Comparison of ENCODE assay signal across 10 cellular contexts in the genomic region with DNA sequence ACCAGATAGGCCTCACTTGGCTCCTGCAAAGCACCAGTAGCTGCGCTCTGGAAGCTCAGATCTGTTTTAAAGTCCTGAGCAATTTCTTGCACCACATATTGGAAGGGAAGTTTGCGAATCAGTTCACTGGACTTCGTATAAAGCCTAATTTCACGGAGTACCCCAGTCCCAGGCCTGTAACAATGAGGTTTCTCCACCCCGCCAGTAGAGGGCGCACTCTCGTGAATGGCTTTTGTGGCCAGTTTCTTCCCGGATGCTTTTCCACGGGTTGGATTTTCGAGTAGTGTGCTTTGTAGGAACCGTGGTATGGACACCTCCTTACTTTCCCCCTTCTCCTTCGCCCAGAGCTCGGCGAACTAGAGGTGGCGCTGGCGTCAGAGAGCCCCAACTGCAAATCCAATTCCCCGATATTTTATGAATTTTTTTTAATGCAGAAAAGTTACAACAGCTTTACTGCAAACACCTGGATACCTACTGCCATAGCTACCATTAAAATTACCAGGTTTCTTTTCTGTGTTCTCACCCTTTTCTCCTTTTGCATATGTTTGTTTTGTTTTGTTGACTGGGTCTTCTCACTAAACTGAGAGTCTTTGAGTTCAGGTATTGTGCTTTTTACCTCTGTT. TPM values are rescaled to one million over a fixed set of nuclear protein-coding genes. Genes with fewer than 3 reads are reported as not detected.
DNase-seq lines count a peak whose midpoint lies in the region; ATAC-seq and TF ChIP-seq lines count a peak whose summit lies in the region.
"Had no signal": no experiment of that assay in that cellular context is flagged by ENCODE, and none has a peak within 500 bp of the region (broad histone marks: within the 10 kb centered on the region; RNA-seq: fewer than 3 reads in every experiment).

No MANE protein-coding gene starts in this region.

- H3K4me1 ChIP-seq in SJCRH30, result no peaks in the 10 kb centered on the region

- H3K4me3 ChIP-seq in SJCRH30 (no peak overlapping the region), fibroblast of the aortic adventitia (ENCODE audit: low read depth, low read length) (no peak overlapping the region)
- H3K4me3 ChIP-seq: SJSA1 had no signal

- no peaks in the 10 kb centered on the region for H3K36me3 ChIP-seq in SJCRH30
- H3K36me3 ChIP-seq: SJSA1 had no signal

- TF ChIP-seq POLR2A in GM18505 (IDR thresholded peaks at IDR 0.05; ENCODE audit: borderline replicate concordance, extremely low read depth, insufficient read depth, insufficient read length), result no peak

- no peaks in the 10 kb centered on the region for H3K9me3 ChIP-seq in SJCRH30 (replicated peaks)
- H3K9me3 ChIP-seq: SJSA1 had no signal

- no peak overlapping the region for H3K27ac ChIP-seq in SJCRH30
- H3K27ac ChIP-seq: SJSA1 had no signal

- no peak overlapping the region for H3K4me3 Mint-ChIP-seq in activated T-cell treated with anti-CD3 and anti-CD28 coated beads, Interleukin-2, amount 50 U/mL, for 72 hours
- no peak overlapping the region for H3K4me3 Mint-ChIP-seq in activated T-cell treated with anti-CD3 and anti-CD28 coated beads, Interleukin-2, amount 50 U/mL, for 4 hours

- H3K4me1 Mint-ChIP-seq in activated T-cell treated with anti-CD3 and anti-CD28 coated beads, Interleukin-2, amount 50 U/mL, for 72 hours (ENCODE audit: low read depth), result no peaks in the 10 kb centered on the region
- H3K4me1 Mint-ChIP-seq in activated T-cell treated with anti-CD3 and anti-CD28 coated beads, Interleukin-2, amount 50 U/mL, for 4 hours (ENCODE audit: low read depth), result no peaks in the 10 kb centered on the region

- no peak overlapping the region for H3K27ac Mint-ChIP-seq in activated T-cell treated with anti-CD3 and anti-CD28 coated beads, Interleukin-2, amount 50 U/mL, for 72 hours

- H3K27me3 Mint-ChIP-seq in activated T-cell treated with anti-CD3 and anti-CD28 coated beads, Interleukin-2, amount 50 U/mL, for 72 hours (ENCODE audit: low read depth), result no peaks in the 10 kb centered on the region
- no peaks in the 10 kb centered on the region for H3K27me3 Mint-ChIP-seq in activated T-cell treated with anti-CD3 and anti-CD28 coated beads, Interleukin-2, amount 50 U/mL, for 4 hours (ENCODE audit: low read depth)

- no peak for ATAC-seq in activated T-cell treated with anti-CD3 and anti-CD28 coated beads, Interleukin-2, amount 50 U/mL, for 72 hours (replicated peaks in 1 of 2)
- no peak for ATAC-seq in activated T-cell treated with anti-CD3 and anti-CD28 coated beads, Interleukin-2, amount 50 U/mL, for 4 hours
- ATAC-seq in GM18505 (IDR thresholded peaks at IDR 0.05; ENCODE audit: unreplicated experiment), result no peak

- no peaks in the 10 kb centered on the region for H3K27me3 ChIP-seq in SJCRH30
- H3K27me3 ChIP-seq: SJSA1 had no signal

- peaks cover 0 to 1% of the 10 kb centered on the region in 2 donors for H3K9me3 Mint-ChIP-seq in activated T-cell treated with anti-CD3 and anti-CD28 coated beads, Interleukin-2, amount 50 U/mL, for 72 hours
- no peaks in the 10 kb centered on the region for H3K9me3 Mint-ChIP-seq in activated T-cell treated with anti-CD3 and anti-CD28 coated beads, Interleukin-2, amount 50 U/mL, for 4 hours

- peak; percentile 16 to 32 for DNase-seq in activated T-cell treated with anti-CD3 and anti-CD28 coated beads, Interleukin-2, amount 50 U/mL, for 72 hours
- DNase-seq in activated T-cell treated with anti-CD3 and anti-CD28 coated beads, Interleukin-2, amount 50 U/mL, for 4 hours, result no peak
- DNase-seq in SJCRH30 (peak; percentile 26 to 53), fibroblast of the aortic adventitia (ENCODE audit: low read depth) (no peak), dermis blood vessel endothelial cell (no peak), NCI-H510A (lab: John Stamatoyannopoulos, UW) (no peak)
- peak in 2 of 3 donors; percentile 2 to 9 for DNase-seq in stimulated activated CD4-positive, alpha-beta T cell treated with anti-CD3 and anti-CD28 coated beads, TNF-alpha, amount 100 ng/mL, for 48 hours (ENCODE audit: low read depth in 3 of 3)
- DNase-seq: DMS79 had no signal

- TF ChIP-seq CTCF in fibroblast of the aortic adventitia (IDR thresholded peaks at IDR 0.05; ENCODE audit: insufficient read depth, low read length), result peak; percentile 55

- no peaks in the 10 kb centered on the region for H3K36me3 Mint-ChIP-seq in activated T-cell treated with anti-CD3 and anti-CD28 coated beads, Interleukin-2, amount 50 U/mL, for 72 hours (ENCODE audit: insufficient read depth in 2 of 2)
- H3K36me3 Mint-ChIP-seq in activated T-cell treated with anti-CD3 and anti-CD28 coated beads, Interleukin-2, amount 50 U/mL, for 4 hours (ENCODE audit: insufficient read depth), result no peaks in the 10 kb centered on the region

RNA-seq across cellular contexts. Expression of gene RARB, which starts 13.3 kb away (rescaled TPM):
- not detected for total RNA-seq in activated T-cell treated with anti-CD3 and anti-CD28 coated beads, Interleukin-2, amount 50 U/mL, for 72 hours
- under 1 TPM in 1 of 3 donors, not detected in 2; 0.18 TPM for total RNA-seq in activated T-cell treated with anti-CD3 and anti-CD28 coated beads, Interleukin-2, amount 50 U/mL, for 4 hours
- 0.18 and 0.46 TPM in 2 replicates for total RNA-seq in SJCRH30 (2014; rRNA removed; shearing (Covaris generic))
- 3.1 and 4.2 TPM in 2 replicates for total RNA-seq in fibroblast of the aortic adventitia (ENCODE audit: low replicate concordance)
- 1.2 and 1.5 TPM in 2 replicates for total RNA-seq in dermis blood vessel endothelial cell

Comparison
In these comparisons a context has a peak if more than half of its experiments do, and no peak if none do; other contexts are left out.
1. DNase-seq: peak in activated T-cell treated with anti-CD3 and anti-CD28 coated beads, Interleukin-2, amount 50 U/mL, for 72 hours (2 of 2), SJCRH30 (2 of 2) and stimulated activated CD4-positive, alpha-beta T cell treated with anti-CD3 and anti-CD28 coated beads, TNF-alpha, amount 100 ng/mL, for 48 hours (2 of 3); none in activated T-cell treated with anti-CD3 and anti-CD28 coated beads, Interleukin-2, amount 50 U/mL, for 4 hours (single experiment), fibroblast of the aortic adventitia (single experiment), dermis blood vessel endothelial cell (single experiment) and NCI-H510A (single experiment).